9 cellular contexts compared by ENCODE assay signal in genomic region chr2:133362061-133362476, GRCh38.
DNase-seq lines count a peak whose midpoint lies in the region; ATAC-seq and TF ChIP-seq lines count a peak whose summit lies in the region.
"Had no signal": no experiment of that assay in that cellular context is flagged by ENCODE, and none has a peak within 500 bp of the region (broad histone marks: within the 10 kb centered on the region; RNA-seq: fewer than 3 reads in every experiment).

No MANE protein-coding gene starts in this region.

- no peak overlapping the region for H3K9ac ChIP-seq in HCT116 (ENCODE audit: low read length)

- no peaks in the 10 kb centered on the region for H3K36me3 Mint-ChIP-seq in activated naive CD8-positive, alpha-beta T cell treated with anti-CD3 and anti-CD28 coated beads, Interleukin-2, amount 50 U/mL, for 24 hours (ENCODE audit: low read depth)

- no peaks in the 10 kb centered on the region for H4K20me1 ChIP-seq in HCT116 (ENCODE audit: insufficient read depth)

- H3K4me2 ChIP-seq in HCT116 (ENCODE audit: low read length), result no peak overlapping the region

- H3K79me2 ChIP-seq in HCT116 (ENCODE audit: insufficient read depth, low read length), result no peaks in the 10 kb centered on the region

- H3K27me3 Mint-ChIP-seq in activated naive CD8-positive, alpha-beta T cell treated with anti-CD3 and anti-CD28 coated beads, Interleukin-2, amount 50 U/mL, for 24 hours, result no peaks in the 10 kb centered on the region

- no TSS peak for BruUV-seq in HCT116 (replicated peaks; lab: Mats Ljungman, UMichigan)

- ATAC-seq in HCT116 (no peak), GM19455 (IDR thresholded peaks at IDR 0.05; ENCODE audit: unreplicated experiment) (no peak)
- no peak for ATAC-seq in activated naive CD8-positive, alpha-beta T cell treated with anti-CD3 and anti-CD28 coated beads, Interleukin-2, amount 50 U/mL, for 24 hours

- H3K4me3 Mint-ChIP-seq in activated naive CD8-positive, alpha-beta T cell treated with anti-CD3 and anti-CD28 coated beads, Interleukin-2, amount 50 U/mL, for 24 hours, result no peak overlapping the region

- H3K9me2 ChIP-seq in HCT116 (ENCODE audit: insufficient read depth), result no peaks in the 10 kb centered on the region

- intact Hi-C loops in HCT116 (cut with micrococcal nuclease), result no loop called here

- H3K4me1 Mint-ChIP-seq in activated naive CD8-positive, alpha-beta T cell treated with anti-CD3 and anti-CD28 coated beads, Interleukin-2, amount 50 U/mL, for 24 hours, result no peaks in the 10 kb centered on the region

- RAD21 ChIA-PET in HCT116 (lab: Charles Lee; ENCODE audit: low non-redundant PET in 1 of 2, low total read pairs in 2 of 2, uncharacterized antibody in 2 of 2, unreplicated experiment in 2 of 2), result no interaction called here

- POLR2A ChIA-PET in HCT116 (lab: Charles Lee), result no interaction called here

- TF ChIP-seq CTCF in HCT116 (IDR thresholded peaks at IDR 0.05 in 2 of 3, conservative IDR thresholded peaks at IDR 0.05 in 1 of 3; ENCODE audit: borderline replicate concordance in 1 of 3, insufficient read depth in 1 of 3, low read depth in 2 of 3, low read length in 2 of 3) (no peak), fibroblast of the aortic adventitia (IDR thresholded peaks at IDR 0.05; ENCODE audit: insufficient read depth, low read length) (no peak), suprapubic skin (IDR thresholded peaks at IDR 0.05) (no peak)

- H2AFZ ChIP-seq in HCT116 (ENCODE audit: low read depth, low read length, poor library complexity, severe bottlenecking), result no peak overlapping the region

- WGBS in suprapubic skin, result 13% methylated on average over 4 of the region's 4 CpGs

- TF ChIP-seq EP300 in suprapubic skin (IDR thresholded peaks at IDR 0.05), result no peak

- no peak overlapping the region for H3K27ac Mint-ChIP-seq in activated naive CD8-positive, alpha-beta T cell treated with anti-CD3 and anti-CD28 coated beads, Interleukin-2, amount 50 U/mL, for 24 hours

- H3K27ac ChIP-seq in HCT116 (ENCODE audit: low read depth, low read length) (no peak overlapping the region), SJSA1 (peak overlapping the region; percentile 71), suprapubic skin (peak overlapping the region; percentile 44)
- H3K27ac ChIP-seq: VCaP had no signal

- TF ChIP-seq POLR2A in HCT116 (IDR thresholded peaks at IDR 0.05; ENCODE audit: borderline replicate concordance, extremely low read depth, insufficient read depth, insufficient read length) (peak; percentile 61), suprapubic skin (IDR thresholded peaks at IDR 0.05) (no peak)

- no peaks in the 10 kb centered on the region for H3K9me3 Mint-ChIP-seq in activated naive CD8-positive, alpha-beta T cell treated with anti-CD3 and anti-CD28 coated beads, Interleukin-2, amount 50 U/mL, for 24 hours

- no peak for TF ChIP-seq RAD21 in HCT116 (IDR thresholded peaks at IDR 0.05; ENCODE audit: low read depth)

- H3K9me3 ChIP-seq in HCT116 (ENCODE audit: control insufficient read depth in 1 of 2, insufficient read depth in 1 of 2, low read depth in 1 of 2, low read length in 2 of 2) (no peaks in the 10 kb centered on the region), SJSA1 (replicated peaks) (no peaks in the 10 kb centered on the region), suprapubic skin (no peaks in the 10 kb centered on the region)

- no peak for DNase-seq in HCT116 (ENCODE audit: low read depth, low spot score)
- DNase-seq in SJSA1 (ENCODE audit: low read depth in 1 of 2, low spot score in 2 of 2), result peak in 1 of 2 experiments; percentile 68
- DNase-seq in fibroblast of the aortic adventitia (ENCODE audit: low read depth), result peak; percentile 65
- DNase-seq in suprapubic skin (ENCODE audit: low spot score in 2 of 2), result no peak
- no peak for DNase-seq in stimulated activated CD8-positive, alpha-beta memory T cell treated with anti-CD3 and anti-CD28 coated beads, Interleukin-4, amount 100 ng/mL, for 48 hours
- no peak for DNase-seq in activated naive CD8-positive, alpha-beta T cell treated with anti-CD3 and anti-CD28 coated beads, Interleukin-2, amount 50 U/mL, for 24 hours
- DNase-seq: GF-D8 had no signal

- no peaks in the 10 kb centered on the region; the same call in 1 of the 2 replicates for H3K27me3 ChIP-seq in HCT116 (ENCODE audit: insufficient read depth, low read length)
- H3K27me3 ChIP-seq in SJSA1 (replicated peaks), result no peaks in the 10 kb centered on the region
- no peaks in the 10 kb centered on the region for H3K27me3 ChIP-seq in suprapubic skin

- no peaks in the 10 kb centered on the region for H3K4me1 ChIP-seq in HCT116 (ENCODE audit: control insufficient read depth in 1 of 2, insufficient read depth in 2 of 2, low read length in 2 of 2)
- peaks cover 40% of the 10 kb centered on the region for H3K4me1 ChIP-seq in SJSA1 (replicated peaks)
- H3K4me1 ChIP-seq in suprapubic skin, result peaks cover 7% of the 10 kb centered on the region

- no peak overlapping the region for H3K4me3 ChIP-seq in HCT116 (replicated peaks in 1 of 2; ENCODE audit: low read depth in 1 of 2, low read length in 2 of 2)
- H3K4me3 ChIP-seq in SJSA1, result no peak overlapping the region
- H3K4me3 ChIP-seq in fibroblast of the aortic adventitia (ENCODE audit: low read depth, low read length), result no peak overlapping the region
- no peak overlapping the region for H3K4me3 ChIP-seq in suprapubic skin

- H3K36me3 ChIP-seq in HCT116 (ENCODE audit: control insufficient read depth in 1 of 2, insufficient read depth in 2 of 2, low read length in 2 of 2) (no peaks in the 10 kb centered on the region), SJSA1 (no peaks in the 10 kb centered on the region), suprapubic skin (no peaks in the 10 kb centered on the region)

- CTCF ChIA-PET in HCT116 (lab: Charles Lee), result no interaction called here

TF ChIP-seq in HCT116, 20 proteins besides CTCF, POLR2A, EP300 and RAD21:
- TF ChIP-seq JUND (IDR thresholded peaks at IDR 0.05) (no peak), CEBPB (IDR thresholded peaks at IDR 0.05; ENCODE audit: low read depth) (no peak), SP1 (IDR thresholded peaks at IDR 0.05; ENCODE audit: low read depth) (no peak)
